Comparison of ENCODE assay signal across 1 cellular context in the genomic region with DNA sequence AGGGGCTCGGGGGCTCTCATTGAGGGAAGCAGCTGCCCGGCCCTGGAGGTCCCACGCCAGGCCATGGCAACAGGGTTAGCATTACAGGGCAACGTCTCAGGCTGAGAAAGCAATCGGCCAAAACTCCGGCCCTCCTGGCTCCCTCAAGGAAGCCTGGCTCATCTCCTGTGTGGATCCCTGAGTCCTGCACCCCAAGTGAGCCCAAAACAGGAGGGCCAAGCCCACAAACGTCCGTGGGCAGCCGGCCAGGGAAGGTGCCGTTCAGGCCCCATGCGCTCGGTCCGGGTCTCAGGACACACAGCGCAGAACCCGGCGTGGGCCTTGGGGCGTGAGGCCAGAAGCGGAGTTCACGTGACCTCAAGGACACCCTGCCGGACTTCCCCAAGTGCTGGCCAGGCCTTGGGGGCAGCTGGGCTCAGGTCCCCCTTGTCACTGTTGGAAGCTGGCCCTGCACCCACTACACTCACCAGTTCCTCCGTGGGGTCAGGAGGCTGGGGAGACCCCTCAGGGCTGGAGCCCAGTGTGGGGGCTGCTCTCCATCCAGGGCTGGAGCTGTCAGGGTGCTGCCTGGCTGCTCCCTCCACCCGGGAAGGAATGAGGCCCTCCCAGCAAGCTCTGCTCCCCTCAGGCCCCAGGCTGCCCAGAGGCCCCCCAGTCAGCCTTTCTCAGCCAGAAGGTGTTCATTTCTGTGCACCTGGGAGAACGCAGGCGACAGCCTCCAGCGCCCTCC.
TF ChIP-seq lines count a peak whose summit lies in the region.

No MANE protein-coding gene starts in this region.

TF ChIP-seq in SK-N-SH treated with all-trans-retinoic acid at 6 μM for 48 hours, 23 proteins besides CTCF, POLR2A, EP300 and RAD21 (continued from another document):
- TF ChIP-seq BACH2 (CRISPR knock-in tag; IDR thresholded peaks at IDR 0.05; ENCODE audit: borderline replicate concordance): no peak
